ENCODE assay signal across 28 cellular contexts in the genomic region with DNA sequence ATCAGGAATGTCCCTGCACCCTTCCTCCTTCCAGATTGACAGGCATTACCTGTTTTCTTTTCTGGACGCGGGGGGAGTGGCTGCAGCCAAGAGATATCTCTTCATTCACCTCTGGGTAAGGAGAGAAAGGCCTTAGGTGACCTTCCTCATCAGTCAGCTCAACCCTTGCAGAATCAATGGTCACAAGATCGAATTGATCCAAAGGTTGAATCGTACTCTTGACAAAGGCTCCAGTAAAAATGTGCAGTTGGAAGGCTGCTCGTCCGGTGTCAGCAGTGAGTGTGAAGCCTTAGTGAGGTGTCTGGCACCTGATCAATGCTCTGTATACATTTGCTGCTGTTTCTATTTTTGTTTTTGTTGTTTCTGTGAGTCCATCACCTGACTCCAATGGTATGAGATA.
"Had no signal": no experiment of that assay in that cellular context is flagged by ENCODE, and none has a peak within 500 bp of the region (broad histone marks: within the 10 kb centered on the region; RNA-seq: fewer than 3 reads in every experiment).

No MANE protein-coding gene starts in this region.

- FAIRE-seq: urothelium cell line had no signal

- H3K4me3 Mint-ChIP-seq: stimulated activated effector memory CD8-positive, alpha-beta T cell treated with anti-CD3 and anti-CD28 coated beads, Interleukin-12 subunit alpha, Interleukin-12 subunit beta, amount 100 ng/mL, for 72 hours; stimulated activated memory B cell treated with anti-CD40 and anti-IgM and Interleukin-4, amounts not matched to agents 10 μg/mL and 1 μg/mL and 100 μg/mL, for 72 hours; stimulated activated naive B cell treated with anti-CD40 and anti-IgM and Interleukin-4, amounts not matched to agents 10 μg/mL and 1 μg/mL and 100 μg/mL, for 72 hours; stimulated activated naive CD8-positive, alpha-beta T cell treated with anti-CD3 and anti-CD28 coated beads, Interleukin-15, amount 100 ng/mL, for 72 hours; stimulated activated naive CD8-positive, alpha-beta T cell treated with anti-CD3 and anti-CD28 coated beads, Interleukin-15, Interleukin-2, amounts not matched to agents 100 ng/mL and 50 ng/mL, for 24 hours had no signal

- H3K4me1 Mint-ChIP-seq: stimulated activated effector memory CD8-positive, alpha-beta T cell treated with anti-CD3 and anti-CD28 coated beads, Interleukin-12 subunit alpha, Interleukin-12 subunit beta, amount 100 ng/mL, for 72 hours; stimulated activated memory B cell treated with anti-CD40 and anti-IgM and Interleukin-4, amounts not matched to agents 10 μg/mL and 1 μg/mL and 100 μg/mL, for 72 hours; stimulated activated naive B cell treated with anti-CD40 and anti-IgM and Interleukin-4, amounts not matched to agents 10 μg/mL and 1 μg/mL and 100 μg/mL, for 72 hours; stimulated activated naive CD8-positive, alpha-beta T cell treated with anti-CD3 and anti-CD28 coated beads, Interleukin-15, amount 100 ng/mL, for 72 hours had no signal

- H3K9me3 ChIP-seq: suprapubic skin, testis, thoracic aorta, thyroid gland, tibial artery, tibial nerve, transverse colon, upper lobe of left lung, upper lobe of right lung, uterus, vagina had no signal

- H3K4me1 ChIP-seq: stomach, suprapubic skin, testis, thyroid gland, tibial artery, tibial nerve, transverse colon, upper lobe of left lung, upper lobe of right lung, uterus, vagina had no signal

- DNase-seq: stimulated activated CD4-positive, alpha-beta T cell treated with anti-CD3 and anti-CD28 coated beads, Interleukin-2, amount 100 ng/mL, for 24 hours; stimulated activated CD4-positive, alpha-beta T cell treated with anti-CD3 and anti-CD28 coated beads, Interleukin-2, amount 100 ng/mL, for 48 hours; stimulated activated CD4-positive, alpha-beta T cell treated with anti-CD3 and anti-CD28 coated beads, Interleukin-4, amount 100 ng/mL, for 1 hour; stimulated activated CD4-positive, alpha-beta T cell treated with anti-CD3 and anti-CD28 coated beads, Interleukin-4, amount 100 ng/mL, for 24 hours; stimulated activated CD4-positive, alpha-beta T cell treated with anti-CD3 and anti-CD28 coated beads, Interleukin-4, amount 100 ng/mL, for 4 hours; stimulated activated CD8-positive, alpha-beta memory T cell treated with anti-CD3 and anti-CD28 coated beads, Interleukin-4, amount 100 ng/mL, for 48 hours; stimulated activated naive B cell treated with anti-CD40 and anti-IgM and Interleukin-4, amounts not matched to agents 10 μg/mL and 1 μg/mL and 100 μg/mL, for 72 hours; stimulated activated naive CD4-positive, alpha-beta T cell; stimulated activated naive CD8-positive, alpha-beta T cell treated with anti-CD3 and anti-CD28 coated beads, Interleukin-15, amount 100 ng/mL, for 72 hours; stimulated activated naive CD8-positive, alpha-beta T cell treated with anti-CD3 and anti-CD28 coated beads, Interleukin-15, Interleukin-2, amounts not matched to agents 100 U/mL and 50 U/mL, for 24 hours; stomach; substantia nigra; testis; thyroid gland; tibial artery; transverse colon; trophoblast cell; upper lobe of left lung; upper lobe of right lung; uterus had no signal

- H3K36me3 ChIP-seq: stomach, suprapubic skin, thoracic aorta, thyroid gland, tibial artery, tibial nerve, transverse colon, upper lobe of left lung, upper lobe of right lung, uterus, vagina had no signal

- H3K27me3 ChIP-seq: stomach, suprapubic skin, testis, thyroid gland, tibial artery, tibial nerve, transverse colon, upper lobe of left lung, upper lobe of right lung, uterus, vagina had no signal

- H3K27ac Mint-ChIP-seq: stimulated activated effector memory CD8-positive, alpha-beta T cell treated with anti-CD3 and anti-CD28 coated beads, Interleukin-12 subunit alpha, Interleukin-12 subunit beta, amount 100 ng/mL, for 72 hours; stimulated activated memory B cell treated with anti-CD40 and anti-IgM and Interleukin-4, amounts not matched to agents 10 μg/mL and 1 μg/mL and 100 μg/mL, for 72 hours; stimulated activated naive B cell treated with anti-CD40 and anti-IgM and Interleukin-4, amounts not matched to agents 10 μg/mL and 1 μg/mL and 100 μg/mL, for 72 hours; stimulated activated naive CD8-positive, alpha-beta T cell treated with anti-CD3 and anti-CD28 coated beads, Interleukin-15, amount 100 ng/mL, for 72 hours; stimulated activated naive CD8-positive, alpha-beta T cell treated with anti-CD3 and anti-CD28 coated beads, Interleukin-15, Interleukin-2, amounts not matched to agents 100 ng/mL and 50 ng/mL, for 24 hours had no signal

- H3K4me3 ChIP-seq: stomach, suprapubic skin, testis, thoracic aorta, thyroid gland, tibial artery, tibial nerve, transverse colon, upper lobe of left lung, upper lobe of right lung, uterus, vagina had no signal

- H3K9me3 Mint-ChIP-seq: stimulated activated effector memory CD8-positive, alpha-beta T cell treated with anti-CD3 and anti-CD28 coated beads, Interleukin-12 subunit alpha, Interleukin-12 subunit beta, amount 100 ng/mL, for 72 hours; stimulated activated naive CD8-positive, alpha-beta T cell treated with anti-CD3 and anti-CD28 coated beads, Interleukin-15, Interleukin-2, amounts not matched to agents 100 ng/mL and 50 ng/mL, for 24 hours had no signal

- H3K27me3 Mint-ChIP-seq: stimulated activated naive CD8-positive, alpha-beta T cell treated with anti-CD3 and anti-CD28 coated beads, Interleukin-15, amount 100 ng/mL, for 72 hours had no signal

- H3K36me3 Mint-ChIP-seq: stimulated activated effector memory CD8-positive, alpha-beta T cell treated with anti-CD3 and anti-CD28 coated beads, Interleukin-12 subunit alpha, Interleukin-12 subunit beta, amount 100 ng/mL, for 72 hours; stimulated activated memory B cell treated with anti-CD40 and anti-IgM and Interleukin-4, amounts not matched to agents 10 μg/mL and 1 μg/mL and 100 μg/mL, for 72 hours; stimulated activated naive B cell treated with anti-CD40 and anti-IgM and Interleukin-4, amounts not matched to agents 10 μg/mL and 1 μg/mL and 100 μg/mL, for 72 hours had no signal

- H3K27ac ChIP-seq: stomach, suprapubic skin, testis, thoracic aorta, thyroid gland, tibial artery, tibial nerve, transverse colon, upper lobe of left lung, upper lobe of right lung, uterus, vagina had no signal

- ATAC-seq: stimulated activated effector memory CD8-positive, alpha-beta T cell treated with anti-CD3 and anti-CD28 coated beads, Interleukin-12 subunit alpha, Interleukin-12 subunit beta, amount 100 ng/mL, for 72 hours; stimulated activated memory B cell treated with anti-CD40 and anti-IgM and Interleukin-4, amounts not matched to agents 10 μg/mL and 1 μg/mL and 100 μg/mL, for 72 hours; stimulated activated naive B cell treated with anti-CD40 and anti-IgM and Interleukin-4, amounts not matched to agents 10 μg/mL and 1 μg/mL and 100 μg/mL, for 72 hours; stimulated activated naive CD8-positive, alpha-beta T cell treated with anti-CD3 and anti-CD28 coated beads, Interleukin-15, amount 100 ng/mL, for 72 hours; stimulated activated naive CD8-positive, alpha-beta T cell treated with anti-CD3 and anti-CD28 coated beads, Interleukin-15, Interleukin-2, amounts not matched to agents 100 U/mL and 50 U/mL, for 24 hours; upper lobe of right lung had no signal
